In the genomic region with DNA sequence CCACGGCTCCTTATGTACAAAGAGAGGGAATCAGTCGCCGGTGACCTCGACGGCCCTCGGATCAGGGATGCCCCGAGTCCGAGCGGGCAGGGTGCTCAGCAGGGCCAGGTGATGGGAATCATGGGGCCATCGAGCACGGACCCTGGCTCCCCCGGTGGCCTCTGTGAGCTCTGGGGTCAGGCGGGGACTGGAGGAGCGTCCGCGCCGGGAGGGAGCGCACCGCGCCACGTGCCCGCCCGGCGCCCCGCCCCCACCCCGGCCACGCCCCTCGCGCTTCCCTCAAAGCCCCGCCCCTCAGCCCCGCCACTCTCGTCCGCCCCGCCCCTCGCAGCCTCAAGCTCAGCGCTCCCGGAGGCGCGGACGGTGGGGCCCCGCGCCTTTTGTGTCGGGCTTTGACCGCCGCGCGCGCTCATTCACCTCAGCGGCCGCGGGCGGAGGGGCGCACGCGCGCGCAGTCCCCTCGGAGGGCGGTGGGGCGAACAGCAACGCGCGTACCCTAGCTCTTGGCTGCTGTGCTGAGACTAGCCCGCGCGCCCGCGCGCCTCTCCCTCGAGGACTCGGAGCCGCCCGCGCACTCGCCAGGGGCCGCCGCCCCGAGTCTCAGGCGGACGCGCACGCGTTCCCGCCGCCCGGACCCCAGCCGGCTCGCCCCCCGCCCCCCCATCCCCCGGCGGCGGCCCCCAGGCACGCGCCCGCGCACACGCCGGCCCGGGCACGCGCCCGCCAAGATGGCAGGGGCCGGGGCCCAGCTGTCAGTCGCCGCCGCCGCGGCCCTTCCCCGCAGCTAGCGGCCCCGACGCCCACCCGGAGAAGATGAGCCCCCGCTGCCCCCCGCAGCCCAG, we compare ENCODE assay signal across 8 cellular contexts.
A peak's percentile ranks its signal among the peaks of the same experiment; 100 is the strongest.
DNase-seq lines count a peak whose midpoint lies in the region; ATAC-seq and TF ChIP-seq lines count a peak whose summit lies in the region.

No MANE protein-coding gene starts in this region.

- peaks cover 0 to 1% (median 0%) of the 10 kb centered on the region in 11 donors for H3K9me3 Mint-ChIP-seq in naive thymus-derived CD4-positive, alpha-beta T cell

- H3K9ac ChIP-seq in HUES6 (ENCODE audit: low read length) (peak overlapping the region; percentile 87), PC-3 (ENCODE audit: low read length) (peak overlapping the region; percentile 36; the same call in 1 of the 2 replicates)

- H3K4me3 ChIP-seq in HUES6 (ENCODE audit: low read depth, low read length) (peak overlapping the region; percentile 74), PC-3 (ENCODE audit: low read length) (peak overlapping the region; percentile 79)
- peak overlapping the region; percentile 53 for H3K4me3 ChIP-seq in naive thymus-derived CD4-positive, alpha-beta T cell (ENCODE audit: low read length)

- TF ChIP-seq CTCF in PC-3 (conservative IDR thresholded peaks at IDR 0.05; ENCODE audit: low read depth, low read length): no peak

- no peaks in the 10 kb centered on the region for H4K20me1 ChIP-seq in PC-3 (ENCODE audit: low read length)

- DNase-seq in Ammon's horn (ENCODE audit: low spot score): peak; percentile 88
- peak; percentile 74 for DNase-seq in PC-3
- peak; percentile 64 for DNase-seq in activated T-helper 1 cell treated with Interleukin-2 at 50 U/mL for 16 hours (ENCODE audit: low read depth)
- peak; percentile 71 for DNase-seq in fibroblast of gingiva (ENCODE audit: low read depth)
- DNase-seq in naive thymus-derived CD4-positive, alpha-beta T cell: peak; percentile 69 to 87 (median 81)
- DNase-seq in stimulated activated CD8-positive, alpha-beta memory T cell treated with anti-CD3 and anti-CD28 coated beads, Interleukin-7, amount 100 ng/mL, for 4 hours (ENCODE audit: low read depth in 2 of 2): peak; percentile 61 to 76

- H3K27me3 ChIP-seq in HUES6 (ENCODE audit: control insufficient read depth, insufficient read depth, low read length): peaks cover 31% of the 10 kb centered on the region
- no peaks in the 10 kb centered on the region for H3K27me3 ChIP-seq in PC-3 (ENCODE audit: low read length)
- no peaks in the 10 kb centered on the region for H3K27me3 ChIP-seq in naive thymus-derived CD4-positive, alpha-beta T cell (ENCODE audit: control insufficient read depth in 2 of 2, insufficient read depth in 2 of 2, low read length in 2 of 2)

- H3K9me3 ChIP-seq in HUES6 (ENCODE audit: control insufficient read depth, insufficient read depth, low read depth, low read length) (peaks cover 15% of the 10 kb centered on the region), PC-3 (ENCODE audit: low read length) (0 out of 2 replicates have a peak, but pooled peaks cover 6% of the 10 kb centered on the region)
- H3K9me3 ChIP-seq in naive thymus-derived CD4-positive, alpha-beta T cell (ENCODE audit: control insufficient read depth in 2 of 3, low read length in 3 of 3): no peaks in the 10 kb centered on the region

- peak overlapping the region; percentile 43 to 93 (median 76) for H3K4me3 Mint-ChIP-seq in naive thymus-derived CD4-positive, alpha-beta T cell

- H3K9me2 ChIP-seq in PC-3 (replicated peaks; ENCODE audit: low read length): no peaks in the 10 kb centered on the region

- no peaks in the 10 kb centered on the region for H3F3A ChIP-seq in PC-3 (ENCODE audit: low read length, unreplicated experiment)

- H3K27ac Mint-ChIP-seq in naive thymus-derived CD4-positive, alpha-beta T cell: peak overlapping the region in 4 of 9 donors; percentile 21 to 87 (median 48)

- intact Hi-C loops in PC-3 (cut with micrococcal nuclease): no loop called here
- intact Hi-C loops in naive thymus-derived CD4-positive, alpha-beta T cell (cut with micrococcal nuclease): loop anchor here (1.0 to 10.0 kb wide), 10 partner anchors 11 to 576 kb away; a partner anchor contains a TSS

- peaks cover 17% of the 10 kb centered on the region; the same call in 1 of the 2 replicates for H3K4me1 ChIP-seq in HUES6 (ENCODE audit: control insufficient read depth, insufficient read depth, low read length)
- peaks cover 3% of the 10 kb centered on the region; the same call in 1 of the 2 replicates for H3K4me1 ChIP-seq in PC-3 (ENCODE audit: insufficient read depth, low read length)
- H3K4me1 ChIP-seq in naive thymus-derived CD4-positive, alpha-beta T cell (ENCODE audit: control insufficient read depth in 2 of 2, insufficient read depth in 2 of 2, low read length in 2 of 2): no peaks in the 10 kb centered on the region

- H3K36me3 Mint-ChIP-seq in naive thymus-derived CD4-positive, alpha-beta T cell: peaks cover 0 to 3% (median 0%) of the 10 kb centered on the region in 5 donors

- H3K4me1 Mint-ChIP-seq in naive thymus-derived CD4-positive, alpha-beta T cell: peaks cover 7 to 21% (median 15%) of the 10 kb centered on the region in 7 donors

- no TSS peak for BruUV-seq in PC-3 (replicated peaks; lab: Mats Ljungman, UMichigan)

- H3K36me3 ChIP-seq in HUES6 (ENCODE audit: control insufficient read depth, insufficient read depth, low read length): no peaks in the 10 kb centered on the region
- H3K36me3 ChIP-seq in PC-3 (ENCODE audit: low read depth, low read length): peaks cover 7% of the 10 kb centered on the region; the same call in 1 of the 2 replicates
- no peaks in the 10 kb centered on the region for H3K36me3 ChIP-seq in naive thymus-derived CD4-positive, alpha-beta T cell (ENCODE audit: control insufficient read depth in 2 of 3, insufficient read depth in 3 of 3, low read length in 3 of 3)

- ATAC-seq in GM19372 (IDR thresholded peaks at IDR 0.05; ENCODE audit: low read depth, unreplicated experiment) (peak; percentile 63), PC-3 (peak; percentile 74)
- ATAC-seq in naive thymus-derived CD4-positive, alpha-beta T cell: peak; percentile 95

- peak overlapping the region; percentile 74 for H2AFZ ChIP-seq in PC-3 (ENCODE audit: low read length)

- H3K4me2 ChIP-seq in PC-3 (ENCODE audit: low read length): peak overlapping the region; percentile 67

- H3K27me3 Mint-ChIP-seq in naive thymus-derived CD4-positive, alpha-beta T cell: peaks cover 0 to 33% (median 7%) of the 10 kb centered on the region in 5 donors

- peaks cover 40% of the 10 kb centered on the region for H3K79me2 ChIP-seq in PC-3 (ENCODE audit: low read length)

- CTCF ChIA-PET in PC-3 (lab: Charles Lee): interaction anchor here (0.6 kb wide), 4 partner anchors 86 to 1271 kb away, joined by 3 to 5 read pairs (median 4); no protein-coding TSS in a partner anchor
- CTCF ChIA-PET in naive thymus-derived CD4-positive, alpha-beta T cell (lab: Charles Lee): interaction anchor here (1.5 kb wide), 1 partner anchor 11 kb away, joined by 8 read pairs; no protein-coding TSS in a partner anchor

- POLR2A ChIA-PET in PC-3 (lab: Charles Lee; ENCODE audit: unreplicated experiment): interaction anchor here (0.5 to 0.9 kb wide), 3 partner anchors 186 to 366 kb away, joined by 4 to 8 read pairs (median 5); a partner anchor contains a TSS
- POLR2A ChIA-PET in naive thymus-derived CD4-positive, alpha-beta T cell (lab: Charles Lee): interaction anchor here (0.6 to 0.9 kb wide), 7 partner anchors 95 to 334 kb away, joined by 3 to 4 read pairs (median 3); no protein-coding TSS in a partner anchor

- H3K27ac ChIP-seq in HUES6 (ENCODE audit: low read depth, low read length): no peak overlapping the region
- H3K27ac ChIP-seq in PC-3 (ENCODE audit: low read length): no peak overlapping the region
- H3K27ac ChIP-seq in naive thymus-derived CD4-positive, alpha-beta T cell (ENCODE audit: low read depth, low read length): peak overlapping the region; percentile 58
